19 cellular contexts compared by ENCODE assay signal in genomic region chr6:127178746-127179145, GRCh38.
"Had no signal": no experiment of that assay in that cellular context is flagged by ENCODE, and none has a peak within 500 bp of the region (broad histone marks: within the 10 kb centered on the region; RNA-seq: fewer than 3 reads in every experiment).

No MANE protein-coding gene starts in this region.

- H3K4me1 ChIP-seq: ascending aorta, right atrium auricular region, thyroid gland had no signal

- H3K36me3 ChIP-seq: ascending aorta, gastrocnemius medialis, ovary, right atrium auricular region, thyroid gland had no signal

- H3K9me3 ChIP-seq: ascending aorta, gastrocnemius medialis, ovary, psoas muscle, right atrium auricular region, thyroid gland had no signal

- H3K27ac ChIP-seq: ascending aorta, ovary, psoas muscle, right atrium auricular region, thyroid gland had no signal

- H3K27me3 ChIP-seq: ascending aorta, gastrocnemius medialis, ovary, right atrium auricular region, thyroid gland had no signal

- ATAC-seq: gastrocnemius medialis, left ventricle myocardium superior, natural killer cell, psoas muscle had no signal

- DNase-seq: activated CD4-positive, alpha-beta T cell treated with anti-CD3 and anti-CD28 coated beads for 1 hour; activated CD4-positive, alpha-beta T cell treated with anti-CD3 and anti-CD28 coated beads, Interleukin-2, amount 50 U/mL, for 1 hour; activated gamma-delta T cell treated with Interleukin-2 at 50 U/mL for 16 hours; activated T-cell treated with anti-CD3 and anti-CD28 coated beads, Interleukin-2, amount 50 U/mL, for 1 hour; cerebellar nuclear complex; effector CD8-positive, alpha-beta T cell; gastrocnemius medialis; head of caudate nucleus; hypothalamus; left ventricle myocardium superior; mammary epithelial cell; natural killer cell; ovary; psoas muscle; stimulated activated CD4-positive, alpha-beta T cell treated with anti-CD3 and anti-CD28 coated beads, Interleukin-1b, Interleukin-23, amount 100 ng/mL, for 48 hours; substantia nigra; thyroid gland had no signal

- H3K4me3 ChIP-seq: ascending aorta, gastrocnemius medialis, ovary, psoas muscle, right atrium auricular region, thyroid gland had no signal
